1 cellular context compared by ENCODE assay signal in the genomic region with DNA sequence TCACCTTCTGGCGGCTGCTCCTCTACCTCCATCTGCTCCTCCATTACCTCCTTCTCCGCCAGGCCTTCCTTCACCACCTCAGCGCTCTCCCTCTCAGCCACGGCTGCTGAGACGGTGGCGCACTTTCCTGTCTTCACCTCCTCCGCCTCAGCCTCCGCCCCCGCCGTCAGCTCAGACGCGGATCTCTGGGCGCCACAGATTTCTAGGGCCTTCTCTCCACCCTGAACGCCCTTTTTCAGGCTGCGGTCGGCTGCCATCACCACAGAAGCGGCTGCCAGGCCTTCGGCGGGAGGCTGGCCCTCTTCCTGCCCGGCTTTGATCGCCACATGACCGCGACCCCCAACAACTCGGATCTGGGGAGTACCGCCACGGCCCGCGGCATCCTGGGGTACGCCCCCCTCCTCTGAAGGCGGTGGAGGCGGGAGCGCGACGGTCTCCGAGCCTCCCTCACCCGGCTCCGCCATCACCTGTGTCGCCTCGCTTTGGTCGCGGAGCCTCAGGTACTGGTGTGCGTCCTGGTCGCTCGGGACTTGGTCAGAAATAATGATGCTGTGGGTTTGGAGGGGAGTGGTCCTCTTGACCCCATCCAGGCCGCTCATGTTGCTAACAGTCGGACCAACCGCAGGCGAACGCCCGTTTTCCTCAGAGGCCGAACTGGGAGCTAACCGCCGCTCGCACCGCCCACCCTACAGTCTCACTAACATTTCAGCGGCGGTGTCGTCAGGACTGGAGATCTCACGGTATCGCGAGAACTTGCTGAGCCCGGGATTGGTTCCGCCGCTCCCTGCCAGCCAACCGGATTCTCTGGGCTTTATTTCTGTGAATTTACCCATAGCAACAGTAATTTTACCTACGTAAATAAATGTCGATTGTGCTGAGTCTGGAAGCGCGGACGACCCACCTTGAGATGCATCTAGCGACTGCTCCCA.
A peak's percentile ranks its signal among the peaks of the same experiment; 100 is the strongest.
TF ChIP-seq lines count a peak whose summit lies in the region.

A gene (minus strand): TSS at position 699 of the 929 bp plus-strand sequence. CDS start 100 bp downstream, at position 599.

TF ChIP-seq in HepG2, 621 proteins besides CTCF, POLR2A, EP300 and RAD21 (continued from another document and continues in another):
- TF ChIP-seq, protein P1, sequence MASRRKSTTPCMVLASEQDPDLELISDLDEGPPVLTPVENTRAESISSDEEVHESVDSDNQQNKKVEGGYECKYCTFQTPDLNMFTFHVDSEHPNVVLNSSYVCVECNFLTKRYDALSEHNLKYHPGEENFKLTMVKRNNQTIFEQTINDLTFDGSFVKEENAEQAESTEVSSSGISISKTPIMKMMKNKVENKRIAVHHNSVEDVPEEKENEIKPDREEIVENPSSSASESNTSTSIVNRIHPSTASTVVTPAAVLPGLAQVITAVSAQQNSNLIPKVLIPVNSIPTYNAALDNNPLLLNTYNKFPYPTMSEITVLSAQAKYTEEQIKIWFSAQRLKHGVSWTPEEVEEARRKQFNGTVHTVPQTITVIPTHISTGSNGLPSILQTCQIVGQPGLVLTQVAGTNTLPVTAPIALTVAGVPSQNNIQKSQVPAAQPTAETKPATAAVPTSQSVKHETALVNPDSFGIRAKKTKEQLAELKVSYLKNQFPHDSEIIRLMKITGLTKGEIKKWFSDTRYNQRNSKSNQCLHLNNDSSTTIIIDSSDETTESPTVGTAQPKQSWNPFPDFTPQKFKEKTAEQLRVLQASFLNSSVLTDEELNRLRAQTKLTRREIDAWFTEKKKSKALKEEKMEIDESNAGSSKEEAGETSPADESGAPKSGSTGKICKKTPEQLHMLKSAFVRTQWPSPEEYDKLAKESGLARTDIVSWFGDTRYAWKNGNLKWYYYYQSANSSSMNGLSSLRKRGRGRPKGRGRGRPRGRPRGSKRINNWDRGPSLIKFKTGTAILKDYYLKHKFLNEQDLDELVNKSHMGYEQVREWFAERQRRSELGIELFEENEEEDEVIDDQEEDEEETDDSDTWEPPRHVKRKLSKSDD (CRISPR knock-in tag; IDR thresholded peaks at IDR 0.05; ENCODE audit: low read depth): 0 out of 2 replicates have a peak, but pooled peaks have one; percentile 69
- TF ChIP-seq, protein P2, sequence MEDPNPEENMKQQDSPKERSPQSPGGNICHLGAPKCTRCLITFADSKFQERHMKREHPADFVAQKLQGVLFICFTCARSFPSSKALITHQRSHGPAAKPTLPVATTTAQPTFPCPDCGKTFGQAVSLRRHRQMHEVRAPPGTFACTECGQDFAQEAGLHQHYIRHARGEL (CRISPR knock-in tag; IDR thresholded peaks at IDR 0.05): no peak; the same call in 1 of the 2 replicates
- TF ChIP-seq ZSCAN22 (CRISPR knock-in tag; IDR thresholded peaks at IDR 0.05): no peak
- no peak for TF ChIP-seq ZNF737 (CRISPR knock-in tag; IDR thresholded peaks at IDR 0.05; ENCODE audit: borderline replicate concordance)
- TF ChIP-seq, protein P3, sequence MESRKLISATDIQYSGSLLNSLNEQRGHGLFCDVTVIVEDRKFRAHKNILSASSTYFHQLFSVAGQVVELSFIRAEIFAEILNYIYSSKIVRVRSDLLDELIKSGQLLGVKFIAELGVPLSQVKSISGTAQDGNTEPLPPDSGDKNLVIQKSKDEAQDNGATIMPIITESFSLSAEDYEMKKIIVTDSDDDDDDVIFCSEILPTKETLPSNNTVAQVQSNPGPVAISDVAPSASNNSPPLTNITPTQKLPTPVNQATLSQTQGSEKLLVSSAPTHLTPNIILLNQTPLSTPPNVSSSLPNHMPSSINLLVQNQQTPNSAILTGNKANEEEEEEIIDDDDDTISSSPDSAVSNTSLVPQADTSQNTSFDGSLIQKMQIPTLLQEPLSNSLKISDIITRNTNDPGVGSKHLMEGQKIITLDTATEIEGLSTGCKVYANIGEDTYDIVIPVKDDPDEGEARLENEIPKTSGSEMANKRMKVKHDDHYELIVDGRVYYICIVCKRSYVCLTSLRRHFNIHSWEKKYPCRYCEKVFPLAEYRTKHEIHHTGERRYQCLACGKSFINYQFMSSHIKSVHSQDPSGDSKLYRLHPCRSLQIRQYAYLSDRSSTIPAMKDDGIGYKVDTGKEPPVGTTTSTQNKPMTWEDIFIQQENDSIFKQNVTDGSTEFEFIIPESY (CRISPR knock-in tag; IDR thresholded peaks at IDR 0.05): no peak; the same call in 1 of the 2 replicates
- TF ChIP-seq KAT8 (CRISPR knock-in tag; IDR thresholded peaks at IDR 0.05): peak; percentile 70; the same call in 1 of the 2 replicates
- TF ChIP-seq, protein P4, sequence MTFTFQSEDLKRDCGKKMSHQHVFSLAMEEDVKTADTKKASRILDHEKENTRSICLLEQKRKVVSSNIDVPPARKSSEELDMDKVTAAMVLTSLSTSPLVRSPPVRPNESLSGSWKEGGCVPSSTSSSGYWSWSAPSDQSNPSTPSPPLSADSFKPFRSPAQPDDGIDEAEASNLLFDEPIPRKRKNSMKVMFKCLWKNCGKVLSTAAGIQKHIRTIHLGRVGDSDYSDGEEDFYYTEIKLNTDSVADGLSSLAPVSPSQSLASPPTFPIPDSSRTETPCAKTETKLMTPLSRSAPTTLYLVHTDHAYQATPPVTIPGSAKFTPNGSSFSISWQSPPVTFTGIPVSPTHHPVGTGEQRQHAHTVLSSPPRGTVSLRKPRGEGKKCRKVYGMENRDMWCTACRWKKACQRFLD (CRISPR knock-in tag; IDR thresholded peaks at IDR 0.05; ENCODE audit: borderline replicate concordance): peak; percentile 82; the same call in 1 of the 2 replicates
- TF ChIP-seq ZNF883 (CRISPR knock-in tag; IDR thresholded peaks at IDR 0.05; ENCODE audit: not compliant biosample characterization): peak; percentile 82
- TF ChIP-seq TARDBP (CRISPR knock-in tag; IDR thresholded peaks at IDR 0.05): peak; percentile 91
- peak; percentile 69 for TF ChIP-seq KAT7 (CRISPR knock-in tag; IDR thresholded peaks at IDR 0.05; ENCODE audit: borderline replicate concordance)
- no peak for TF ChIP-seq ZFP62 (CRISPR knock-in tag; IDR thresholded peaks at IDR 0.05)
- no peak for TF ChIP-seq HDAC6 (IDR thresholded peaks at IDR 0.05; ENCODE audit: low read depth, low read length)
- TF ChIP-seq, protein P5, sequence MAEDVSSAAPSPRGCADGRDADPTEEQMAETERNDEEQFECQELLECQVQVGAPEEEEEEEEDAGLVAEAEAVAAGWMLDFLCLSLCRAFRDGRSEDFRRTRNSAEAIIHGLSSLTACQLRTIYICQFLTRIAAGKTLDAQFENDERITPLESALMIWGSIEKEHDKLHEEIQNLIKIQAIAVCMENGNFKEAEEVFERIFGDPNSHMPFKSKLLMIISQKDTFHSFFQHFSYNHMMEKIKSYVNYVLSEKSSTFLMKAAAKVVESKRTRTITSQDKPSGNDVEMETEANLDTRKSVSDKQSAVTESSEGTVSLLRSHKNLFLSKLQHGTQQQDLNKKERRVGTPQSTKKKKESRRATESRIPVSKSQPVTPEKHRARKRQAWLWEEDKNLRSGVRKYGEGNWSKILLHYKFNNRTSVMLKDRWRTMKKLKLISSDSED (CRISPR knock-in tag; IDR thresholded peaks at IDR 0.05): no peak
- peak; percentile 6; the same call in 1 of the 2 replicates for TF ChIP-seq PRMT3 (CRISPR knock-in tag; IDR thresholded peaks at IDR 0.05; ENCODE audit: borderline replicate concordance, low read depth)
- TF ChIP-seq TBX3 (IDR thresholded peaks at IDR 0.05; ENCODE audit: borderline replicate concordance): peak; percentile 5; the same call in 1 of the 2 replicates
- TF ChIP-seq, protein P6, sequence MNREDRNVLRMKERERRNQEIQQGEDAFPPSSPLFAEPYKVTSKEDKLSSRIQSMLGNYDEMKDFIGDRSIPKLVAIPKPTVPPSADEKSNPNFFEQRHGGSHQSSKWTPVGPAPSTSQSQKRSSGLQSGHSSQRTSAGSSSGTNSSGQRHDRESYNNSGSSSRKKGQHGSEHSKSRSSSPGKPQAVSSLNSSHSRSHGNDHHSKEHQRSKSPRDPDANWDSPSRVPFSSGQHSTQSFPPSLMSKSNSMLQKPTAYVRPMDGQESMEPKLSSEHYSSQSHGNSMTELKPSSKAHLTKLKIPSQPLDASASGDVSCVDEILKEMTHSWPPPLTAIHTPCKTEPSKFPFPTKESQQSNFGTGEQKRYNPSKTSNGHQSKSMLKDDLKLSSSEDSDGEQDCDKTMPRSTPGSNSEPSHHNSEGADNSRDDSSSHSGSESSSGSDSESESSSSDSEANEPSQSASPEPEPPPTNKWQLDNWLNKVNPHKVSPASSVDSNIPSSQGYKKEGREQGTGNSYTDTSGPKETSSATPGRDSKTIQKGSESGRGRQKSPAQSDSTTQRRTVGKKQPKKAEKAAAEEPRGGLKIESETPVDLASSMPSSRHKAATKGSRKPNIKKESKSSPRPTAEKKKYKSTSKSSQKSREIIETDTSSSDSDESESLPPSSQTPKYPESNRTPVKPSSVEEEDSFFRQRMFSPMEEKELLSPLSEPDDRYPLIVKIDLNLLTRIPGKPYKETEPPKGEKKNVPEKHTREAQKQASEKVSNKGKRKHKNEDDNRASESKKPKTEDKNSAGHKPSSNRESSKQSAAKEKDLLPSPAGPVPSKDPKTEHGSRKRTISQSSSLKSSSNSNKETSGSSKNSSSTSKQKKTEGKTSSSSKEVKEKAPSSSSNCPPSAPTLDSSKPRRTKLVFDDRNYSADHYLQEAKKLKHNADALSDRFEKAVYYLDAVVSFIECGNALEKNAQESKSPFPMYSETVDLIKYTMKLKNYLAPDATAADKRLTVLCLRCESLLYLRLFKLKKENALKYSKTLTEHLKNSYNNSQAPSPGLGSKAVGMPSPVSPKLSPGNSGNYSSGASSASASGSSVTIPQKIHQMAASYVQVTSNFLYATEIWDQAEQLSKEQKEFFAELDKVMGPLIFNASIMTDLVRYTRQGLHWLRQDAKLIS (CRISPR knock-in tag; IDR thresholded peaks at IDR 0.05): peak; percentile 11; the same call in 1 of the 2 replicates
- TF ChIP-seq MBD4 (IDR thresholded peaks at IDR 0.05; ENCODE audit: borderline replicate concordance, low read length): no peak
- TF ChIP-seq GTF2F1 (IDR thresholded peaks at IDR 0.05; ENCODE audit: low read length): no peak; the same call in 1 of the 2 replicates
- TF ChIP-seq, protein P7, sequence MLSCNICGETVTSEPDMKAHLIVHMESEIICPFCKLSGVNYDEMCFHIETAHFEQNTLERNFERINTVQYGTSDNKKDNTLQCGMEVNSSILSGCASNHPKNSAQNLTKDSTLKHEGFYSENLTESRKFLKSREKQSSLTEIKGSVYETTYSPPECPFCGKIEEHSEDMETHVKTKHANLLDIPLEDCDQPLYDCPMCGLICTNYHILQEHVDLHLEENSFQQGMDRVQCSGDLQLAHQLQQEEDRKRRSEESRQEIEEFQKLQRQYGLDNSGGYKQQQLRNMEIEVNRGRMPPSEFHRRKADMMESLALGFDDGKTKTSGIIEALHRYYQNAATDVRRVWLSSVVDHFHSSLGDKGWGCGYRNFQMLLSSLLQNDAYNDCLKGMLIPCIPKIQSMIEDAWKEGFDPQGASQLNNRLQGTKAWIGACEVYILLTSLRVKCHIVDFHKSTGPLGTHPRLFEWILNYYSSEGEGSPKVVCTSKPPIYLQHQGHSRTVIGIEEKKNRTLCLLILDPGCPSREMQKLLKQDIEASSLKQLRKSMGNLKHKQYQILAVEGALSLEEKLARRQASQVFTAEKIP (CRISPR knock-in tag; IDR thresholded peaks at IDR 0.05; ENCODE audit: borderline replicate concordance): no peak
- TF ChIP-seq RELA (CRISPR knock-in tag; IDR thresholded peaks at IDR 0.05): no peak
- TF ChIP-seq KDM4B (CRISPR knock-in tag; IDR thresholded peaks at IDR 0.05): no peak
- TF ChIP-seq, protein P8, sequence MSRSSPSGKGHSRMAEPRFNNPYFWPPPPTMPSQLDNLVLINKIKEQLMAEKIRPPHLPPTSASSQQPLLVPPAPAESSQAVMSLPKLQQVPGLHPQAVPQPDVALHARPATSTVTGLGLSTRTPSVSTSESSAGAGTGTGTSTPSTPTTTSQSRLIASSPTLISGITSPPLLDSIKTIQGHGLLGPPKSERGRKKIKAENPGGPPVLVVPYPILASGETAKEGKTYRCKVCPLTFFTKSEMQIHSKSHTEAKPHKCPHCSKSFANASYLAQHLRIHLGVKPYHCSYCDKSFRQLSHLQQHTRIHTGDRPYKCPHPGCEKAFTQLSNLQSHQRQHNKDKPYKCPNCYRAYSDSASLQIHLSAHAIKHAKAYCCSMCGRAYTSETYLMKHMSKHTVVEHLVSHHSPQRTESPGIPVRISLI (CRISPR knock-in tag; IDR thresholded peaks at IDR 0.05; ENCODE audit: borderline replicate concordance): no peak
- TF ChIP-seq ZSCAN20 (CRISPR knock-in tag; IDR thresholded peaks at IDR 0.05; ENCODE audit: borderline replicate concordance): no peak
- no peak for TF ChIP-seq MTF1 (CRISPR knock-in tag; IDR thresholded peaks at IDR 0.05)
- no peak for TF ChIP-seq SNAI1 (CRISPR knock-in tag; IDR thresholded peaks at IDR 0.05; ENCODE audit: borderline replicate concordance)
- TF ChIP-seq, protein P9, sequence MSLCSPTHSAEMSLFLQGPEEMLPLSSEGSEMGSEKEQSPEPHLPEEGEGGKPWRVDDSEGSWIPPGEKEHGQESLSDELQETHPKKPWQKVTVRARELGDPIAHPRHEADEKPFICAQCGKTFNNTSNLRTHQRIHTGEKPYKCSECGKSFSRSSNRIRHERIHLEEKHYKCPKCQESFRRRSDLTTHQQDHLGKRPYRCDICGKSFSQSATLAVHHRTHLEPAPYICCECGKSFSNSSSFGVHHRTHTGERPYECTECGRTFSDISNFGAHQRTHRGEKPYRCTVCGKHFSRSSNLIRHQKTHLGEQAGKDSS (CRISPR knock-in tag; IDR thresholded peaks at IDR 0.05; ENCODE audit: borderline replicate concordance, low read depth): peak; percentile 81; the same call in 1 of the 2 replicates
- TF ChIP-seq, protein P10, sequence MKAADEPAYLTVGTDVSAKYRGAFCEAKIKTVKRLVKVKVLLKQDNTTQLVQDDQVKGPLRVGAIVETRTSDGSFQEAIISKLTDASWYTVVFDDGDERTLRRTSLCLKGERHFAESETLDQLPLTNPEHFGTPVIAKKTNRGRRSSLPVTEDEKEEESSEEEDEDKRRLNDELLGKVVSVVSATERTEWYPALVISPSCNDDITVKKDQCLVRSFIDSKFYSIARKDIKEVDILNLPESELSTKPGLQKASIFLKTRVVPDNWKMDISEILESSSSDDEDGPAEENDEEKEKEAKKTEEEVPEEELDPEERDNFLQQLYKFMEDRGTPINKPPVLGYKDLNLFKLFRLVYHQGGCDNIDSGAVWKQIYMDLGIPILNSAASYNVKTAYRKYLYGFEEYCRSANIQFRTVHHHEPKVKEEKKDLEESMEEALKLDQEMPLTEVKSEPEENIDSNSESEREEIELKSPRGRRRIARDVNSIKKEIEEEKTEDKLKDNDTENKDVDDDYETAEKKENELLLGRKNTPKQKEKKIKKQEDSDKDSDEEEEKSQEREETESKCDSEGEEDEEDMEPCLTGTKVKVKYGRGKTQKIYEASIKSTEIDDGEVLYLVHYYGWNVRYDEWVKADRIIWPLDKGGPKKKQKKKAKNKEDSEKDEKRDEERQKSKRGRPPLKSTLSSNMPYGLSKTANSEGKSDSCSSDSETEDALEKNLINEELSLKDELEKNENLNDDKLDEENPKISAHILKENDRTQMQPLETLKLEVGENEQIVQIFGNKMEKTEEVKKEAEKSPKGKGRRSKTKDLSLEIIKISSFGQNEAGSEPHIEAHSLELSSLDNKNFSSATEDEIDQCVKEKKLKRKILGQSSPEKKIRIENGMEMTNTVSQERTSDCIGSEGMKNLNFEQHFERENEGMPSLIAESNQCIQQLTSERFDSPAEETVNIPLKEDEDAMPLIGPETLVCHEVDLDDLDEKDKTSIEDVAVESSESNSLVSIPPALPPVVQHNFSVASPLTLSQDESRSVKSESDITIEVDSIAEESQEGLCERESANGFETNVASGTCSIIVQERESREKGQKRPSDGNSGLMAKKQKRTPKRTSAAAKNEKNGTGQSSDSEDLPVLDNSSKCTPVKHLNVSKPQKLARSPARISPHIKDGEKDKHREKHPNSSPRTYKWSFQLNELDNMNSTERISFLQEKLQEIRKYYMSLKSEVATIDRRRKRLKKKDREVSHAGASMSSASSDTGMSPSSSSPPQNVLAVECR (CRISPR knock-in tag; IDR thresholded peaks at IDR 0.05; ENCODE audit: borderline replicate concordance): peak; percentile 97
- peak; percentile 69; the same call in 1 of the 2 replicates for TF ChIP-seq ZNF564 (CRISPR knock-in tag; IDR thresholded peaks at IDR 0.05)
